27 cellular contexts compared by ENCODE assay signal in the genomic region with DNA sequence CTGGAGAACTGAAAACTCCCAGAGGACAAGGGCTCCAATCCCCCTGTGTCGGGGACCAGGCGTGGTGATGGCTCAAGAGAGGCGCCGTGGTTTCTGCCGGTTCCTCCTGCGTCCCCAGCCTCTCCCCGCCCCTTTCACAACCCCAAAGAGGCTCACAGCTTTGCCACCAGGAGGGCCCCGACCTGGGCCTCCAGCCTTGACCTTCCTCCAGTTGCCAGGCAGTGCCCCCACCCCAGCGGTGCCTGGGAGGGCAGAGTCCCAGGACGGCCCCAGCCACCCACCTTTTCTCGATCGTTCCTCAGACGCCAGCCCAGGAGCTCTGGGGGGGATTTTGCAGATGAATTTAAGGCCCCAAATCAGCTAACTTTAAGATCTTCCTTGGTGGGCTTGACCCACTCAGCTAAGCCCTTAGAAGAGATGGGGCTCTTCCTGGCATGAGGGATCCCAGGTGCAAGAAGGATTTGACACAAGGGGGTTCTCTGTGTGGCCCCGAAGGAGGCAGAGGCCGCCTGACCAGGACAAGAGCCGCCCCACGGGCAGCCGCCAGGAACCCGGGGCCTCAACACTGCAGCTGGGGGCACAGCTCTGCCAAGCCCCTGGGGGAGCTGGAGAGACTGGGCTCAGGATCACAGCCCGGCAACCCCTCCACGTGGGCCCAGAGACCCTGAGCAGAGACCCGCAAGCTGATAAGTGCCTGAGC.
"Had no signal": no experiment of that assay in that cellular context is flagged by ENCODE, and none has a peak within 500 bp of the region (broad histone marks: within the 10 kb centered on the region; RNA-seq: fewer than 3 reads in every experiment).

No MANE protein-coding gene starts in this region.

- H3K27me3 ChIP-seq: adrenal gland, body of pancreas had no signal

- H3K9me3 ChIP-seq: adrenal gland, body of pancreas, esophagus muscularis mucosa, gastrocnemius medialis had no signal

- H3K27ac ChIP-seq: body of pancreas, esophagus muscularis mucosa, foreskin keratinocyte, gastrocnemius medialis, WERI-Rb-1 had no signal

- DNase-seq: activated B cell treated with CpG ODN at 0.5 μM for 24 hours; activated CD4-positive, alpha-beta T cell treated with anti-CD3 and anti-CD28 coated beads for 48 hours; activated CD4-positive, alpha-beta T cell treated with anti-CD3 and anti-CD28 coated beads, Interleukin-2, amount 50 U/mL, for 1 hour; activated CD4-positive, alpha-beta T cell treated with anti-CD3 and anti-CD28 coated beads, Interleukin-2, amount 50 U/mL, for 48 hours; activated CD8-positive, alpha-beta memory T cell treated with anti-CD3 and anti-CD28 coated beads for 24 hours; activated CD8-positive, alpha-beta T cell treated with anti-CD3 and anti-CD28 coated beads for 36 hours; activated effector memory CD4-positive, alpha-beta T cell treated with Interleukin-2 at 50 U/mL for 16 hours; activated gamma-delta T cell treated with Interleukin-2 at 50 U/mL for 16 hours; activated naive CD4-positive, alpha-beta T cell treated with anti-CD3 and anti-CD28 coated beads for 36 hours; activated naive CD8-positive, alpha-beta T cell treated with anti-CD3 and anti-CD28 coated beads for 36 hours; activated naive CD8-positive, alpha-beta T cell treated with anti-CD3 and anti-CD28 coated beads, Interleukin-2, amount 50 U/mL, for 24 hours; activated T-cell treated with anti-CD3 and anti-CD28 coated beads, Interleukin-2, amount 50 U/mL, for 4 hours; adrenal gland; amygdala; body of pancreas; caudate nucleus; cortex of kidney; dermis blood vessel endothelial cell; effector CD4-positive, alpha-beta T cell; effector memory CD8-positive, alpha-beta T cell; erythroblast; foreskin keratinocyte; gastrocnemius medialis; T-helper 1 cell; T1000; WERI-Rb-1 had no signal

- H3K4me1 ChIP-seq: adrenal gland, esophagus muscularis mucosa, foreskin keratinocyte, gastrocnemius medialis had no signal

- H3K36me3 ChIP-seq: adrenal gland, gastrocnemius medialis had no signal

- H3K4me3 ChIP-seq: adrenal gland, body of pancreas, esophagus muscularis mucosa, gastrocnemius medialis had no signal
